Comparison of ENCODE assay signal across 8 cellular contexts in the genomic region with DNA sequence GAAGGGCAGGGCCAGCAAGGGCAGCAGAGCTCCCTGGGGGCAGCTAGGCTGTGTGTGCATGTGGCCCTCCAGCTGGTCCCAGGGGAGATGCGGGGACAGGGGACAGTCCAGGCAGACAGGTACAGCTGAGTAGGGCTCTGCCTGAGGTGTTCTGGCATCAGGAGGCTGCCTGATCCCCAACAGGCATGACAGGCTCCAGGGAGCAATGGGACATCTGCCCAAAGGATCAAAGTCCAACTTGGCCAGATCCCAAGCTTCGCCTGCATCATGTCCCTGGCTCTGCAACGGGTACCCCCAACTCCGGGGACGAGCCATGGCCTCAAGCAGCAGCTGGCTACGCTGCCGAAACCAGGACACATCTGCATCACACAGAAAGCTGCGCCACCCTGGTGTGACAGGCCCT. TPM values are rescaled to one million over a fixed set of nuclear protein-coding genes. Genes with fewer than 3 reads are reported as not detected.
DNase-seq lines count a peak whose midpoint lies in the region; ATAC-seq and TF ChIP-seq lines count a peak whose summit lies in the region.

No MANE protein-coding gene starts in this region.

- H3K4me3 ChIP-seq in upper lobe of left lung: no peak overlapping the region

- H3K27me3 Mint-ChIP-seq in activated naive CD4-positive, alpha-beta T cell treated with anti-CD3 and anti-CD28 coated beads, Interleukin-2, amount 50 U/mL, for 24 hours: no peaks in the 10 kb centered on the region
- H3K27me3 Mint-ChIP-seq in activated naive CD8-positive, alpha-beta T cell treated with anti-CD3 and anti-CD28 coated beads, Interleukin-2, amount 10 ng/mL, durations not matched to agents 7 days and 5 days: no peaks in the 10 kb centered on the region

- 92% methylated on average over 8 of the region's 8 CpGs; no CpG with 5 or more reads in 1 of the 2 donors for WGBS in upper lobe of left lung, 2 donors

- peaks cover 67 to 82% (median 71%) of the 10 kb centered on the region in 4 donors for H3K4me1 ChIP-seq in upper lobe of left lung

- TF ChIP-seq CTCF in upper lobe of left lung (IDR thresholded peaks at IDR 0.05): no peak

- peak overlapping the region; percentile 95 for H3K27ac Mint-ChIP-seq in activated naive CD4-positive, alpha-beta T cell treated with anti-CD3 and anti-CD28 coated beads, Interleukin-2, amount 50 U/mL, for 24 hours
- peak overlapping the region; percentile 99 for H3K27ac Mint-ChIP-seq in activated naive CD8-positive, alpha-beta T cell treated with anti-CD3 and anti-CD28 coated beads, Interleukin-2, amount 10 ng/mL, durations not matched to agents 7 days and 5 days

- H3K4me1 Mint-ChIP-seq in activated naive CD4-positive, alpha-beta T cell treated with anti-CD3 and anti-CD28 coated beads, Interleukin-2, amount 50 U/mL, for 24 hours: peaks cover 56% of the 10 kb centered on the region
- H3K4me1 Mint-ChIP-seq in activated naive CD8-positive, alpha-beta T cell treated with anti-CD3 and anti-CD28 coated beads, Interleukin-2, amount 10 ng/mL, durations not matched to agents 7 days and 5 days: peaks cover 42% of the 10 kb centered on the region

- H3K9me3 Mint-ChIP-seq in activated naive CD4-positive, alpha-beta T cell treated with anti-CD3 and anti-CD28 coated beads, Interleukin-2, amount 50 U/mL, for 24 hours: no peaks in the 10 kb centered on the region
- H3K9me3 Mint-ChIP-seq in activated naive CD8-positive, alpha-beta T cell treated with anti-CD3 and anti-CD28 coated beads, Interleukin-2, amount 10 ng/mL, durations not matched to agents 7 days and 5 days: no peaks in the 10 kb centered on the region

- H3K36me3 Mint-ChIP-seq in activated naive CD4-positive, alpha-beta T cell treated with anti-CD3 and anti-CD28 coated beads, Interleukin-2, amount 50 U/mL, for 24 hours: peaks cover 3% of the 10 kb centered on the region
- H3K36me3 Mint-ChIP-seq in activated naive CD8-positive, alpha-beta T cell treated with anti-CD3 and anti-CD28 coated beads, Interleukin-2, amount 10 ng/mL, durations not matched to agents 7 days and 5 days: peaks cover 32% of the 10 kb centered on the region

- no peak for DNase-seq in activated naive CD4-positive, alpha-beta T cell (lab: John Stamatoyannopoulos, UW)
- peak; percentile 31 for DNase-seq in activated naive CD8-positive, alpha-beta T cell treated with anti-CD3 and anti-CD28 coated beads, Interleukin-2, amount 10 ng/mL, durations not matched to agents 7 days and 5 days
- DNase-seq in mucosa of gallbladder (ENCODE audit: low spot score): peak; percentile 81
- peak in 1 of 2 donors; percentile 50 for DNase-seq in upper lobe of left lung
- DNase-seq in stimulated activated CD4-positive, alpha-beta T cell treated with anti-CD3 and anti-CD28 coated beads, Interleukin-12 subunit alpha, Interleukin-12 subunit beta, amount 100 ng/mL, for 4 hours: no peak
- DNase-seq in SKM-1 treated with dmso at 0.1 percent for 144 hours (lab: John Stamatoyannopoulos, UW; ENCODE audit: unreplicated experiment): no peak

- TF ChIP-seq POLR2A in upper lobe of left lung (IDR thresholded peaks at IDR 0.05): no peak

- POLR2A ChIA-PET in activated naive CD8-positive, alpha-beta T cell treated with anti-CD3 and anti-CD28 coated beads, Interleukin-2, amount 10 ng/mL, durations not matched to agents 7 days and 5 days (lab: Charles Lee): interaction anchor here (0.6 to 3.1 kb wide), 7 partner anchors 28 to 553 kb away, joined by 3 to 29 read pairs (median 3); a partner anchor contains a TSS

- no peak for TF ChIP-seq EP300 in upper lobe of left lung (IDR thresholded peaks at IDR 0.05)

- peak overlapping the region in 3 of 4 donors; percentile 97 to 100 (median 97) for H3K27ac ChIP-seq in upper lobe of left lung

- ATAC-seq in activated naive CD8-positive, alpha-beta T cell treated with anti-CD3 and anti-CD28 coated beads, Interleukin-2, amount 10 ng/mL, durations not matched to agents 7 days and 5 days (ENCODE audit: low read depth): no peak
- ATAC-seq in upper lobe of left lung (ENCODE audit: low FRiP score in 2 of 2): no peak
- ATAC-seq in HG02763 (IDR thresholded peaks at IDR 0.05; ENCODE audit: unreplicated experiment): no peak

- no peaks in the 10 kb centered on the region for H3K27me3 ChIP-seq in upper lobe of left lung

- H3K4me3 Mint-ChIP-seq in activated naive CD4-positive, alpha-beta T cell treated with anti-CD3 and anti-CD28 coated beads, Interleukin-2, amount 50 U/mL, for 24 hours: peak overlapping the region; percentile 94
- peak overlapping the region; percentile 97 for H3K4me3 Mint-ChIP-seq in activated naive CD8-positive, alpha-beta T cell treated with anti-CD3 and anti-CD28 coated beads, Interleukin-2, amount 10 ng/mL, durations not matched to agents 7 days and 5 days

- no peaks in the 10 kb centered on the region for H3K9me3 ChIP-seq in upper lobe of left lung

- peaks cover 0 to 45% (median 31%) of the 10 kb centered on the region in 4 donors for H3K36me3 ChIP-seq in upper lobe of left lung

RNA-seq across cellular contexts. Expression of a gene that starts 21.8 kb away (rescaled TPM):
- total RNA-seq in activated naive CD8-positive, alpha-beta T cell treated with anti-CD3 and anti-CD28 coated beads, Interleukin-2, amount 10 ng/mL, durations not matched to agents 7 days and 5 days: 10 to 100 TPM; 17.0 to 19.9 TPM
- total RNA-seq in mucosa of gallbladder (4.6 TPM), upper lobe of left lung (10 to 100 TPM in 1 of 6 donors, 1 to 10 TPM in 5; 5.1 to 10.5 (median 6.5) TPM)

RNA-seq across cellular contexts. Expression of a gene that starts 28.3 kb away (rescaled TPM):
- 100 to 1,000 TPM; 260 to 263 TPM for total RNA-seq in activated naive CD8-positive, alpha-beta T cell treated with anti-CD3 and anti-CD28 coated beads, Interleukin-2, amount 10 ng/mL, durations not matched to agents 7 days and 5 days
- 165 TPM for total RNA-seq in mucosa of gallbladder
- total RNA-seq in upper lobe of left lung: 100 to 1,000 TPM; 115 to 282 (median 163) TPM

RNA-seq across cellular contexts. Expression of a gene that starts 28.4 kb away (rescaled TPM):
- total RNA-seq in activated naive CD8-positive, alpha-beta T cell treated with anti-CD3 and anti-CD28 coated beads, Interleukin-2, amount 10 ng/mL, durations not matched to agents 7 days and 5 days: 10 to 100 TPM; 11.5 to 12.2 TPM
- total RNA-seq in mucosa of gallbladder: 10.1 TPM
- 10 to 100 TPM in 5 of 6 donors, 1 to 10 TPM in 1; 6.3 to 18.2 (median 13.2) TPM for total RNA-seq in upper lobe of left lung

RNA-seq across cellular contexts. Expression of a gene that starts 35.6 kb away (rescaled TPM):
- 100 to 1,000 TPM; 215 to 224 TPM for total RNA-seq in activated naive CD8-positive, alpha-beta T cell treated with anti-CD3 and anti-CD28 coated beads, Interleukin-2, amount 10 ng/mL, durations not matched to agents 7 days and 5 days
- total RNA-seq in mucosa of gallbladder: 181 TPM
- 100 to 1,000 TPM in 4 of 6 donors, 10 to 100 TPM in 2; 67.1 to 228 (median 148) TPM for total RNA-seq in upper lobe of left lung

RNA-seq across cellular contexts. Expression of a gene that starts 38.4 kb away (rescaled TPM):
- total RNA-seq in activated naive CD8-positive, alpha-beta T cell treated with anti-CD3 and anti-CD28 coated beads, Interleukin-2, amount 10 ng/mL, durations not matched to agents 7 days and 5 days: 1 to 10 TPM; 4.5 to 6.2 TPM
- total RNA-seq in mucosa of gallbladder: 257 TPM
- 100 to 1,000 TPM in 4 of 6 donors, 10 to 100 TPM in 2; 91.2 to 588 (median 123) TPM for total RNA-seq in upper lobe of left lung

Comparison
In these comparisons a context has a peak if more than half of its experiments do, and no peak if none do; other contexts are left out.
1. DNase-seq: peak in activated naive CD8-positive, alpha-beta T cell treated with anti-CD3 and anti-CD28 coated beads, Interleukin-2, amount 10 ng/mL, durations not matched to agents 7 days and 5 days (single experiment) and mucosa of gallbladder (single experiment); none in activated naive CD4-positive, alpha-beta T cell (0 of 4), stimulated activated CD4-positive, alpha-beta T cell treated with anti-CD3 and anti-CD28 coated beads, Interleukin-12 subunit alpha, Interleukin-12 subunit beta, amount 100 ng/mL, for 4 hours (single experiment) and SKM-1 treated with dmso at 0.1 percent for 144 hours (single experiment).